8 cellular contexts compared by ENCODE assay signal in genomic region chr12:120367924-120368788, GRCh38. TPM values are rescaled to one million over a fixed set of nuclear protein-coding genes. Genes with fewer than 3 reads are reported as not detected.
A peak's percentile ranks its signal among the peaks of the same experiment; 100 is the strongest.
DNase-seq lines count a peak whose midpoint lies in the region; ATAC-seq and TF ChIP-seq lines count a peak whose summit lies in the region.

No MANE protein-coding gene starts in this region.

- H3K9me3 Mint-ChIP-seq in activated T-cell treated with anti-CD3 and anti-CD28 coated beads, Interleukin-2, amount 50 U/mL, for 72 hours: no peaks in the 10 kb centered on the region

- peaks cover 87% of the 10 kb centered on the region for H3K27me3 Mint-ChIP-seq in activated T-cell treated with anti-CD3 and anti-CD28 coated beads, Interleukin-2, amount 50 U/mL, for 72 hours (ENCODE audit: low read depth)

- H3K27ac ChIP-seq in iPS-18a (ENCODE audit: low read length): no peak overlapping the region

- H3K9me3 ChIP-seq in iPS-18a (ENCODE audit: control insufficient read depth, low read depth, low read length): no peaks in the 10 kb centered on the region

- DNase-seq in HFF-Myc (ENCODE audit: extremely low read depth, low read depth) (no peak), SIG-M5 (lab: John Stamatoyannopoulos, UW) (no peak)
- DNase-seq in activated T-cell treated with anti-CD3 and anti-CD28 coated beads, Interleukin-2, amount 50 U/mL, for 72 hours: peak; percentile 51
- peak in 3 of 4 experiments; percentile 8 to 33 (median 25) for DNase-seq in stimulated activated CD4-positive, alpha-beta T cell treated with anti-CD3 and anti-CD28 coated beads, Interleukin-1b, Interleukin-23, amount 100 ng/mL, for 24 hours (ENCODE audit: low read depth in 4 of 4, low spot score in 1 of 4)

- H3K36me3 Mint-ChIP-seq in activated T-cell treated with anti-CD3 and anti-CD28 coated beads, Interleukin-2, amount 50 U/mL, for 72 hours (ENCODE audit: insufficient read depth in 2 of 2): peaks cover 1 to 4% of the 10 kb centered on the region in 2 donors

- peaks cover 10% of the 10 kb centered on the region for H3K27me3 ChIP-seq in iPS-18a (ENCODE audit: control insufficient read depth, insufficient read depth, low read length)

- TF ChIP-seq CTCF in HFF-Myc (IDR thresholded peaks at IDR 0.05; ENCODE audit: low read depth, low read length, missing control alignments): no peak

- ATAC-seq in activated T-cell treated with anti-CD3 and anti-CD28 coated beads, Interleukin-2, amount 50 U/mL, for 72 hours (replicated peaks in 1 of 2): peak; percentile 65 to 70
- ATAC-seq in GM21381 (IDR thresholded peaks at IDR 0.05; ENCODE audit: unreplicated experiment) (no peak), GM21786 (IDR thresholded peaks at IDR 0.05; ENCODE audit: unreplicated experiment) (no peak), HG02885 (IDR thresholded peaks at IDR 0.05; ENCODE audit: poor library complexity, unreplicated experiment) (no peak)

- no peak overlapping the region for H3K27ac Mint-ChIP-seq in activated T-cell treated with anti-CD3 and anti-CD28 coated beads, Interleukin-2, amount 50 U/mL, for 72 hours

- peak overlapping the region; percentile 74 to 85 for H3K4me3 Mint-ChIP-seq in activated T-cell treated with anti-CD3 and anti-CD28 coated beads, Interleukin-2, amount 50 U/mL, for 72 hours

- H3K36me3 ChIP-seq in iPS-18a (ENCODE audit: control insufficient read depth, low read depth, low read length): peaks cover 22% of the 10 kb centered on the region

- H3K4me3 ChIP-seq in HFF-Myc (replicated peaks; ENCODE audit: low read depth, low read length) (peak overlapping the region; percentile 25), iPS-18a (ENCODE audit: low read length) (peak overlapping the region; percentile 75)

- H3K4me1 Mint-ChIP-seq in activated T-cell treated with anti-CD3 and anti-CD28 coated beads, Interleukin-2, amount 50 U/mL, for 72 hours (ENCODE audit: low read depth): peaks cover 20% of the 10 kb centered on the region

- peaks cover 32% of the 10 kb centered on the region for H3K4me1 ChIP-seq in iPS-18a (ENCODE audit: control insufficient read depth, low read depth, low read length)

- peak overlapping the region; percentile 65 for H3K9ac ChIP-seq in iPS-18a (ENCODE audit: low read length)

RNA-seq across cellular contexts. Expression of gene MSI1, which starts 0.8 kb away (rescaled TPM):
- 1 to 10 TPM; 5.6 to 6.6 TPM for total RNA-seq in activated T-cell treated with anti-CD3 and anti-CD28 coated beads, Interleukin-2, amount 50 U/mL, for 72 hours

RNA-seq across cellular contexts. Expression of gene PLA2G1B, which starts 40.6 kb away (rescaled TPM):
- not detected for total RNA-seq in activated T-cell treated with anti-CD3 and anti-CD28 coated beads, Interleukin-2, amount 50 U/mL, for 72 hours

Comparison
In these comparisons a context has a peak if more than half of its experiments do, and no peak if none do; other contexts are left out.
1. DNase-seq: peak in activated T-cell treated with anti-CD3 and anti-CD28 coated beads, Interleukin-2, amount 50 U/mL, for 72 hours (2 of 2) and stimulated activated CD4-positive, alpha-beta T cell treated with anti-CD3 and anti-CD28 coated beads, Interleukin-1b, Interleukin-23, amount 100 ng/mL, for 24 hours (3 of 4); none in HFF-Myc (single experiment) and SIG-M5 (single experiment).
2. ATAC-seq: peak in activated T-cell treated with anti-CD3 and anti-CD28 coated beads, Interleukin-2, amount 50 U/mL, for 72 hours (2 of 2); none in GM21381 (single experiment), GM21786 (single experiment) and HG02885 (single experiment).